In genomic region chr18:34880882-34881852, GRCh38 we compare ENCODE assay signal across 11 cellular contexts.
DNase-seq lines count a peak whose midpoint lies in the region; ATAC-seq and TF ChIP-seq lines count a peak whose summit lies in the region.
"Had no signal": no experiment of that assay in that cellular context is flagged by ENCODE, and none has a peak within 500 bp of the region (broad histone marks: within the 10 kb centered on the region; RNA-seq: fewer than 3 reads in every experiment).

No MANE protein-coding gene starts in this region.

- CTCF ChIA-PET in Calu3 (lab: Charles Lee) = interaction anchor here (1.1 kb wide), 1 partner anchor 219 kb away, joined by 4 read pairs; no protein-coding TSS in a partner anchor

- no peak overlapping the region for H3K9ac ChIP-seq in subcutaneous abdominal adipose tissue (ENCODE audit: low read length in 5 of 5)

- H3K27me3 Mint-ChIP-seq in Calu3 (ENCODE audit: unreplicated experiment) = no peaks in the 10 kb centered on the region
- H3K27me3 Mint-ChIP-seq: activated naive CD8-positive, alpha-beta T cell had no signal

- no peak overlapping the region for H3K27ac ChIP-seq in adrenal gland
- peak overlapping the region; percentile 32 for H3K27ac ChIP-seq in subcutaneous abdominal adipose tissue (ENCODE audit: low read depth, low read length)
- no peak overlapping the region for H3K27ac ChIP-seq in effector memory CD4-positive, alpha-beta T cell (ENCODE audit: insufficient read depth, low read length, poor library complexity, severe bottlenecking)
- H3K27ac ChIP-seq: ovary had no signal

- no peaks in the 10 kb centered on the region for H3K36me3 Mint-ChIP-seq in Calu3 (ENCODE audit: insufficient read depth, unreplicated experiment)
- H3K36me3 Mint-ChIP-seq: activated naive CD8-positive, alpha-beta T cell had no signal

- 67 to 75% (median 70%) methylated on average over 4 of the region's 4 CpGs for whole genome bisulfite sequencing in adrenal gland, 4 donors

- no TSS peak for BruUV-seq in Calu3 (replicated peaks; lab: Mats Ljungman, UMichigan)

- H3K4me3 Mint-ChIP-seq in Calu3 (ENCODE audit: low read depth, unreplicated experiment) = no peak overlapping the region
- H3K4me3 Mint-ChIP-seq: activated naive CD8-positive, alpha-beta T cell had no signal

- DNase-seq in HuH-7 (ENCODE audit: low spot score) (peak; percentile 13), adrenal gland (no peak), left ventricle myocardium superior (no peak), NCI-H2107 (lab: John Stamatoyannopoulos, UW) (no peak), Calu3 (no peak)
- no peak for DNase-seq in effector memory CD4-positive, alpha-beta T cell
- DNase-seq: NCI-H82; ovary; stimulated activated CD8-positive, alpha-beta memory T cell treated with anti-CD3 and anti-CD28 coated beads, Interleukin-4, amount 100 ng/mL, for 48 hours had no signal

- H3K27ac Mint-ChIP-seq in Calu3 (ENCODE audit: unreplicated experiment) = no peak overlapping the region
- H3K27ac Mint-ChIP-seq: activated naive CD8-positive, alpha-beta T cell had no signal

- intact Hi-C loops in adrenal gland (cut with DNase I) (no loop called here), left ventricle myocardium superior (cut with micrococcal nuclease) (no loop called here), Calu3 (cut with micrococcal nuclease; ENCODE audit: unreplicated experiment) (loop anchor here (1.0 kb wide), 3 partner anchors 98 to 263 kb away; no protein-coding TSS in a partner anchor)

- no peaks in the 10 kb centered on the region for H3K4me1 Mint-ChIP-seq in Calu3 (ENCODE audit: low read depth, unreplicated experiment)

- H3K27me3 ChIP-seq in adrenal gland = no peaks in the 10 kb centered on the region
- H3K27me3 ChIP-seq in subcutaneous abdominal adipose tissue (ENCODE audit: control insufficient read depth in 5 of 5, insufficient read depth in 4 of 5, low read length in 5 of 5) = no peaks in the 10 kb centered on the region
- no peaks in the 10 kb centered on the region for H3K27me3 ChIP-seq in effector memory CD4-positive, alpha-beta T cell (replicated peaks; ENCODE audit: control insufficient read depth, insufficient read depth, low read length, poor library complexity, severe bottlenecking)
- H3K27me3 ChIP-seq: ovary had no signal

- ATAC-seq in left ventricle myocardium superior = peak; percentile 91

- no peaks in the 10 kb centered on the region for H3K9me3 Mint-ChIP-seq in Calu3 (ENCODE audit: low read depth, unreplicated experiment)

- no peaks in the 10 kb centered on the region for H3K4me1 ChIP-seq in adrenal gland (replicated peaks in 1 of 2)
- peaks cover 0 to 13% (median 5%) of the 10 kb centered on the region in 5 donors for H3K4me1 ChIP-seq in subcutaneous abdominal adipose tissue (ENCODE audit: control insufficient read depth in 5 of 5, insufficient read depth in 5 of 5, low read length in 5 of 5)
- H3K4me1 ChIP-seq in effector memory CD4-positive, alpha-beta T cell (ENCODE audit: control insufficient read depth, insufficient read depth, low read length, poor library complexity, severe bottlenecking) = no peaks in the 10 kb centered on the region

- peak in 4 of 6 experiments; percentile 11 to 28 (median 16) for TF ChIP-seq CTCF in adrenal gland (IDR thresholded peaks at IDR 0.05)
- no peak for TF ChIP-seq CTCF in Calu3 (IDR thresholded peaks at IDR 0.05; ENCODE audit: unreplicated experiment)

- H3K4me3 ChIP-seq in adrenal gland (no peak overlapping the region), subcutaneous abdominal adipose tissue (ENCODE audit: low read depth in 1 of 5, low read length in 5 of 5) (no peak overlapping the region)
- no peak overlapping the region for H3K4me3 ChIP-seq in effector memory CD4-positive, alpha-beta T cell (ENCODE audit: insufficient read depth, low read depth, low read length, poor library complexity, severe bottlenecking)
- H3K4me3 ChIP-seq: ovary had no signal

- H3K9me3 ChIP-seq in adrenal gland (replicated peaks in 1 of 3) (no peaks in the 10 kb centered on the region), subcutaneous abdominal adipose tissue (ENCODE audit: control insufficient read depth in 5 of 5, low read length in 5 of 5) (no peaks in the 10 kb centered on the region)
- H3K9me3 ChIP-seq in effector memory CD4-positive, alpha-beta T cell (ENCODE audit: control insufficient read depth, low read length) = no peaks in the 10 kb centered on the region
- H3K9me3 ChIP-seq: ovary had no signal

- no peak for TF ChIP-seq POLR2A in adrenal gland (IDR thresholded peaks at IDR 0.05)

- H3K36me3 ChIP-seq in adrenal gland (replicated peaks in 1 of 2) (no peaks in the 10 kb centered on the region), subcutaneous abdominal adipose tissue (ENCODE audit: control insufficient read depth in 5 of 5, insufficient read depth in 5 of 5, low read length in 5 of 5) (peaks cover 12 to 35% (median 19%) of the 10 kb centered on the region in 5 donors)
- H3K36me3 ChIP-seq in effector memory CD4-positive, alpha-beta T cell (ENCODE audit: control insufficient read depth, insufficient read depth, low read length) = no peaks in the 10 kb centered on the region
- H3K36me3 ChIP-seq: ovary had no signal
